ENCODE assay signal across 8 cellular contexts in genomic region chr21:17848228-17848627, GRCh38. TPM values are rescaled to one million over a fixed set of nuclear protein-coding genes. Genes with fewer than 3 reads are reported as not detected.
DNase-seq lines count a peak whose midpoint lies in the region; ATAC-seq, FAIRE-seq and TF ChIP-seq lines count a peak whose summit lies in the region.

No MANE protein-coding gene starts in this region.

- peaks cover 14% of the 10 kb centered on the region for H3K9me3 Mint-ChIP-seq in astrocyte (ENCODE audit: unreplicated experiment)

- no peaks in the 10 kb centered on the region for H3K79me2 ChIP-seq in astrocyte (ENCODE audit: insufficient read depth, low read length)

- no peak overlapping the region for H3K4me3 Mint-ChIP-seq in astrocyte (ENCODE audit: unreplicated experiment)

- no peak overlapping the region for H2AFZ ChIP-seq in astrocyte (ENCODE audit: low read depth, low read length)

- H3K9me3 ChIP-seq in astrocyte (ENCODE audit: insufficient read depth, low read depth, low read length): no peaks in the 10 kb centered on the region
- H3K9me3 ChIP-seq in A673 (ENCODE audit: low read depth, low read length, poor library complexity, severe bottlenecking): peaks cover 2% of the 10 kb centered on the region

- H3K27ac Mint-ChIP-seq in astrocyte (ENCODE audit: unreplicated experiment): peak overlapping the region; percentile 67

- H3K36me3 ChIP-seq in astrocyte (ENCODE audit: insufficient read depth, low read length): no peaks in the 10 kb centered on the region
- H3K36me3 ChIP-seq in A673 (ENCODE audit: insufficient read depth, low read length, poor library complexity, severe bottlenecking): no peaks in the 10 kb centered on the region

- no peak overlapping the region for H3K4me3 ChIP-seq in astrocyte (ENCODE audit: insufficient read depth, low read depth, low read length)
- no peak overlapping the region for H3K4me3 ChIP-seq in A673 (ENCODE audit: low read depth, low read length, poor library complexity, severe bottlenecking)

- H3K27me3 Mint-ChIP-seq in astrocyte (ENCODE audit: low read depth, unreplicated experiment): no peaks in the 10 kb centered on the region

- no TSS peak for BruUV-seq in A673 (replicated peaks; lab: Mats Ljungman, UMichigan)

- CTCF ChIA-PET in A673 (lab: Charles Lee): no interaction called here

- peak; percentile 100 for FAIRE-seq in astrocyte (lab: Jason Lieb, UNC)

- H3K27ac ChIP-seq in astrocyte (ENCODE audit: low read depth, low read length): peak overlapping the region; percentile 70
- no peak overlapping the region for H3K27ac ChIP-seq in A673 (ENCODE audit: low read depth, low read length, poor library complexity, severe bottlenecking)

- peaks cover 15% of the 10 kb centered on the region for H3K4me1 ChIP-seq in astrocyte (ENCODE audit: insufficient read depth, low read length)
- no peaks in the 10 kb centered on the region for H3K4me1 ChIP-seq in A673 (ENCODE audit: insufficient read depth, low read length, poor library complexity, severe bottlenecking)

- H3K4me2 ChIP-seq in astrocyte (ENCODE audit: low read length): peak overlapping the region; percentile 68

- peak overlapping the region; percentile 15 for H3K9ac ChIP-seq in astrocyte (ENCODE audit: low read length)

- peak; percentile 95 for ATAC-seq in GM19395 (IDR thresholded peaks at IDR 0.05; ENCODE audit: unreplicated experiment)
- peak; percentile 91 for ATAC-seq in HG03159 (IDR thresholded peaks at IDR 0.05; ENCODE audit: unreplicated experiment)

- H3K4me1 Mint-ChIP-seq in astrocyte (ENCODE audit: low read depth, unreplicated experiment): peaks cover 13% of the 10 kb centered on the region

- H3K27me3 ChIP-seq in astrocyte (ENCODE audit: insufficient read depth, low read length) (no peaks in the 10 kb centered on the region), A673 (replicated peaks; ENCODE audit: insufficient read depth, low read depth, low read length, poor library complexity) (no peaks in the 10 kb centered on the region)

- no peaks in the 10 kb centered on the region for H3K36me3 Mint-ChIP-seq in astrocyte (ENCODE audit: low read depth, unreplicated experiment)

- DNase-seq in AG08396 (ENCODE audit: low spot score) (peak; percentile 86), astrocyte (ENCODE audit: low read depth) (peak; percentile 96), pons (ENCODE audit: low spot score) (peak; percentile 75), cortex of kidney (lab: John Stamatoyannopoulos, UW) (no peak), A673 (ENCODE audit: low spot score) (no peak), NCI-H345 treated with DMSO at 0.1 percent for 48 hours (lab: John Stamatoyannopoulos, UW; ENCODE audit: unreplicated experiment) (no peak)

- intact Hi-C loops in A673 (cut with micrococcal nuclease; ENCODE audit: unreplicated experiment): no loop called here

- POLR2A ChIA-PET in A673 (lab: Charles Lee; ENCODE audit: low non-redundant PET): no interaction called here

- TF ChIP-seq CTCF in astrocyte (IDR thresholded peaks at IDR 0.05; ENCODE audit: insufficient read depth, low read depth, low read length) (no peak), A673 (conservative IDR thresholded peaks at IDR 0.05; ENCODE audit: low read depth, low read length) (no peak)

- H4K20me1 ChIP-seq in astrocyte (ENCODE audit: insufficient read depth, low read length): no peaks in the 10 kb centered on the region

RNA-seq across cellular contexts. Expression of gene C21orf91, which starts 29.1 kb away (rescaled TPM):
- 31.9 and 33.6 TPM in 2 replicates for total RNA-seq in astrocyte
- total RNA-seq in A673 (2021): 23.5 and 24.5 TPM in 2 replicates

Comparison
In these comparisons a context has a peak if more than half of its experiments do, and no peak if none do; other contexts are left out.
1. DNase-seq: peak in AG08396 (single experiment), astrocyte (single experiment) and pons (single experiment); none in cortex of kidney (single experiment), A673 (single experiment) and NCI-H345 treated with DMSO at 0.1 percent for 48 hours (single experiment).